ENCODE assay signal across 8 cellular contexts in genomic region chr3:30353711-30354467, GRCh38.
DNase-seq lines count a peak whose midpoint lies in the region; ATAC-seq and TF ChIP-seq lines count a peak whose summit lies in the region.

No MANE protein-coding gene starts in this region.

- H3K36me3 Mint-ChIP-seq in CD8-positive, alpha-beta T cell: no peaks in the 10 kb centered on the region
- H3K36me3 Mint-ChIP-seq in activated naive CD8-positive, alpha-beta T cell treated with anti-CD3 and anti-CD28 coated beads, Interleukin-2, amount 10 ng/mL, durations not matched to agents 7 days and 5 days: peaks cover 14% of the 10 kb centered on the region

- no peaks in the 10 kb centered on the region for H3K9me3 Mint-ChIP-seq in CD8-positive, alpha-beta T cell
- peaks cover 2% of the 10 kb centered on the region for H3K9me3 Mint-ChIP-seq in activated naive CD8-positive, alpha-beta T cell treated with anti-CD3 and anti-CD28 coated beads, Interleukin-2, amount 10 ng/mL, durations not matched to agents 7 days and 5 days

- H3K4me3 ChIP-seq in CD8-positive, alpha-beta T cell (ENCODE audit: low read depth, low read length): peak overlapping the region; percentile 2
- no peak overlapping the region for H3K4me3 ChIP-seq in MM.1S (ENCODE audit: low read length)

- intact Hi-C loops in CD8-positive, alpha-beta T cell (cut with DNase I, micrococcal nuclease): loop anchor here (1.0 to 5.0 kb wide), 4 partner anchors 23 to 338 kb away; partner anchors contain the start of gene TGFBR2 (in 2 of the 2)

- DNase-seq in CD8-positive, alpha-beta T cell: peak; percentile 3 to 75 (median 50)
- DNase-seq in MM.1S (peak; percentile 90), NCI-H146 treated with DMSO at 0.1 percent for 48 hours (lab: John Stamatoyannopoulos, UW; ENCODE audit: unreplicated experiment) (no peak), NCI-H526 treated with DMSO at 0.1 percent for 48 hours (lab: John Stamatoyannopoulos, UW) (no peak), omental fat pad (ENCODE audit: low spot score) (no peak)
- DNase-seq in activated naive CD8-positive, alpha-beta T cell treated with anti-CD3 and anti-CD28 coated beads, Interleukin-2, amount 10 ng/mL, durations not matched to agents 7 days and 5 days: no peak
- DNase-seq in stimulated activated CD4-positive, alpha-beta T cell treated with anti-CD3 and anti-CD28 coated beads, TNF-alpha, amount 100 ng/mL, for 4 hours (ENCODE audit: low read depth in 3 of 3): peak in 2 of 3 experiments; percentile 11 to 23

- peak; percentile 98 for ATAC-seq in CD8-positive, alpha-beta T cell
- peak; percentile 99 for ATAC-seq in GM21619 (IDR thresholded peaks at IDR 0.05; ENCODE audit: unreplicated experiment)
- ATAC-seq in activated naive CD8-positive, alpha-beta T cell treated with anti-CD3 and anti-CD28 coated beads, Interleukin-2, amount 10 ng/mL, durations not matched to agents 7 days and 5 days (ENCODE audit: low read depth): peak; percentile 97
- no peak for ATAC-seq in omental fat pad (ENCODE audit: low FRiP score)

- H3F3A ChIP-seq in MM.1S (ENCODE audit: insufficient read depth, low read length): peaks cover 3% of the 10 kb centered on the region; the same call in 1 of the 2 replicates

- peak overlapping the region; percentile 64 for H3K4me3 Mint-ChIP-seq in CD8-positive, alpha-beta T cell
- peak overlapping the region; percentile 72 for H3K4me3 Mint-ChIP-seq in activated naive CD8-positive, alpha-beta T cell treated with anti-CD3 and anti-CD28 coated beads, Interleukin-2, amount 10 ng/mL, durations not matched to agents 7 days and 5 days

- no peak overlapping the region for H3K9ac ChIP-seq in MM.1S (ENCODE audit: low read length)

- no peaks in the 10 kb centered on the region for H4K20me1 ChIP-seq in MM.1S (ENCODE audit: insufficient read depth, low read length)

- peak overlapping the region; percentile 94 for H3K27ac Mint-ChIP-seq in CD8-positive, alpha-beta T cell
- peak overlapping the region; percentile 64 for H3K27ac Mint-ChIP-seq in activated naive CD8-positive, alpha-beta T cell treated with anti-CD3 and anti-CD28 coated beads, Interleukin-2, amount 10 ng/mL, durations not matched to agents 7 days and 5 days

- H3K4me1 Mint-ChIP-seq in CD8-positive, alpha-beta T cell (ENCODE audit: low read depth): peaks cover 85% of the 10 kb centered on the region
- H3K4me1 Mint-ChIP-seq in activated naive CD8-positive, alpha-beta T cell treated with anti-CD3 and anti-CD28 coated beads, Interleukin-2, amount 10 ng/mL, durations not matched to agents 7 days and 5 days: peaks cover 61% of the 10 kb centered on the region

- no peaks in the 10 kb centered on the region for H3K27me3 ChIP-seq in CD8-positive, alpha-beta T cell (ENCODE audit: insufficient read depth, low read length)
- no peaks in the 10 kb centered on the region for H3K27me3 ChIP-seq in MM.1S (replicated peaks; ENCODE audit: insufficient read depth, low read length)

- no peaks in the 10 kb centered on the region for H3K9me3 ChIP-seq in CD8-positive, alpha-beta T cell (ENCODE audit: low read length)
- H3K9me3 ChIP-seq in MM.1S (replicated peaks; ENCODE audit: insufficient read depth, low read length): no peaks in the 10 kb centered on the region

- peak overlapping the region; percentile 63 for H3K4me2 ChIP-seq in MM.1S (ENCODE audit: low read depth, low read length)

- H2AFZ ChIP-seq in MM.1S (ENCODE audit: low read length): no peak overlapping the region

- no peak for TF ChIP-seq CTCF in CD8-positive, alpha-beta T cell (IDR thresholded peaks at IDR 0.05)
- no peak for TF ChIP-seq CTCF in MM.1S (IDR thresholded peaks at IDR 0.05; ENCODE audit: low read length)
- TF ChIP-seq CTCF in omental fat pad (IDR thresholded peaks at IDR 0.05): no peak

- H3K27me3 Mint-ChIP-seq in CD8-positive, alpha-beta T cell (ENCODE audit: low read depth): no peaks in the 10 kb centered on the region
- peaks cover 8% of the 10 kb centered on the region for H3K27me3 Mint-ChIP-seq in activated naive CD8-positive, alpha-beta T cell treated with anti-CD3 and anti-CD28 coated beads, Interleukin-2, amount 10 ng/mL, durations not matched to agents 7 days and 5 days

- no peaks in the 10 kb centered on the region for H3K79me2 ChIP-seq in MM.1S (ENCODE audit: low read length)

- POLR2A ChIA-PET in CD8-positive, alpha-beta T cell (lab: Charles Lee): interaction anchor here (0.8 to 2.8 kb wide), 5 partner anchors 12 to 312 kb away, joined by 3 to 9 read pairs (median 5); no protein-coding TSS in a partner anchor
- POLR2A ChIA-PET in activated naive CD8-positive, alpha-beta T cell treated with anti-CD3 and anti-CD28 coated beads, Interleukin-2, amount 10 ng/mL, durations not matched to agents 7 days and 5 days (lab: Charles Lee): interaction anchor here (0.7 to 2.1 kb wide), 5 partner anchors 13 to 315 kb away, joined by 3 to 7 read pairs (median 4); partner anchors contain the start of gene TGFBR2

- H3K9me2 ChIP-seq in MM.1S (replicated peaks; ENCODE audit: insufficient read depth, low read length): no peaks in the 10 kb centered on the region

- peak overlapping the region; percentile 25 for H3K27ac ChIP-seq in CD8-positive, alpha-beta T cell (ENCODE audit: low read depth, low read length)
- H3K27ac ChIP-seq in MM.1S (ENCODE audit: low read length): no peak overlapping the region

- CTCF ChIA-PET in CD8-positive, alpha-beta T cell (lab: Charles Lee): interaction anchor here (1.7 kb wide), 1 partner anchor 29 kb away, joined by 4 read pairs; no protein-coding TSS in a partner anchor

- H3K4me1 ChIP-seq in CD8-positive, alpha-beta T cell (ENCODE audit: insufficient read depth, low read length): peaks cover 82% of the 10 kb centered on the region
- H3K4me1 ChIP-seq in MM.1S (ENCODE audit: low read length): peaks cover 15% of the 10 kb centered on the region

- no peaks in the 10 kb centered on the region for H3K36me3 ChIP-seq in CD8-positive, alpha-beta T cell (ENCODE audit: insufficient read depth, low read length)
- no peaks in the 10 kb centered on the region for H3K36me3 ChIP-seq in MM.1S (replicated peaks; ENCODE audit: insufficient read depth, low read length)

Comparison
In these comparisons a context has a peak if more than half of its experiments do, and no peak if none do; other contexts are left out.
1. DNase-seq: peak in CD8-positive, alpha-beta T cell (7 of 7), MM.1S (single experiment) and stimulated activated CD4-positive, alpha-beta T cell treated with anti-CD3 and anti-CD28 coated beads, TNF-alpha, amount 100 ng/mL, for 4 hours (2 of 3); none in activated naive CD8-positive, alpha-beta T cell treated with anti-CD3 and anti-CD28 coated beads, Interleukin-2, amount 10 ng/mL, durations not matched to agents 7 days and 5 days (single experiment), NCI-H146 treated with DMSO at 0.1 percent for 48 hours (single experiment), NCI-H526 treated with DMSO at 0.1 percent for 48 hours (single experiment) and omental fat pad (single experiment).